Comparison of ENCODE assay signal across 23 cellular contexts in genomic region chr6:167146977-167147376, GRCh38. TPM values are rescaled to one million over a fixed set of nuclear protein-coding genes. Genes with fewer than 3 reads are reported as not detected.
A peak's percentile ranks its signal among the peaks of the same experiment; 100 is the strongest.
DNase-seq lines count a peak whose midpoint lies in the region; ATAC-seq, FAIRE-seq and TF ChIP-seq lines count a peak whose summit lies in the region.
"Had no signal": no experiment of that assay in that cellular context is flagged by ENCODE, and none has a peak within 500 bp of the region (broad histone marks: within the 10 kb centered on the region; RNA-seq: fewer than 3 reads in every experiment).

No MANE protein-coding gene starts in this region.

- DNase-seq in SJCRH30 (peak; percentile 48 to 54), retina (peak; percentile 52), D721Med (ENCODE audit: insufficient read length, low spot score) (no peak), NCI-H1092 treated with DMSO at 0.1 percent for 48 hours (lab: John Stamatoyannopoulos, UW) (no peak)
- DNase-seq: activated CD8-positive, alpha-beta T cell treated with anti-CD3 and anti-CD28 coated beads for 36 hours; activated naive CD8-positive, alpha-beta T cell treated with anti-CD3 and anti-CD28 coated beads for 36 hours; activated T-cell treated with anti-CD3 and anti-CD28 coated beads, Interleukin-2, amount 50 U/mL, for 72 hours; cortex of kidney; foreskin keratinocyte; IMR-90; MG63; NCI-H146; NK-92 treated with Interleukin-12 subunit alpha and Interleukin-12 subunit beta, amount 100 ng/mL, for 24 hours; stimulated activated CD4-positive, alpha-beta T cell treated with anti-CD3 and anti-CD28 coated beads, Interleukin-4, amount 100 ng/mL, for 24 hours had no signal

- TF ChIP-seq CTCF in D721Med (IDR thresholded peaks at IDR 0.05; ENCODE audit: insufficient read depth, missing control alignments): no peak

- H3K36me3 ChIP-seq in SJCRH30 (no peaks in the 10 kb centered on the region), iPS-20b (ENCODE audit: insufficient read depth, low read depth, low read length) (no peaks in the 10 kb centered on the region)
- H3K36me3 ChIP-seq: MG63 had no signal

- H3K4me3 ChIP-seq in GM08714 (ENCODE audit: low read length) (peak overlapping the region; percentile 31; the same call in 1 of the 2 replicates), SJCRH30 (peak overlapping the region; percentile 13; the same call in 1 of the 2 replicates), iPS-20b (ENCODE audit: low read length) (peak overlapping the region; percentile 48; the same call in 1 of the 2 replicates)
- H3K4me3 ChIP-seq: MG63 had no signal

- peak overlapping the region; percentile 49; the same call in 1 of the 2 replicates for H3K9ac ChIP-seq in iPS-20b (ENCODE audit: low read depth, low read length)
- H3K9ac ChIP-seq: parathyroid adenoma had no signal

- no peaks in the 10 kb centered on the region for H3K9me3 ChIP-seq in SJCRH30 (replicated peaks)
- H3K9me3 ChIP-seq in iPS-20b (ENCODE audit: insufficient read depth, low read depth, low read length): peaks cover 4% of the 10 kb centered on the region; the same call in 1 of the 2 replicates
- H3K9me3 ChIP-seq: MG63 had no signal

- H3K27me3 ChIP-seq in SJCRH30: no peaks in the 10 kb centered on the region; the same call in 1 of the 2 replicates
- H3K27me3 ChIP-seq in iPS-20b (ENCODE audit: insufficient read depth, low read length): peaks cover 23% of the 10 kb centered on the region
- H3K27me3 ChIP-seq: MG63 had no signal

- no peak for ATAC-seq in HG02973 (IDR thresholded peaks at IDR 0.05; ENCODE audit: unreplicated experiment)
- ATAC-seq: activated CD8-positive, alpha-beta T cell treated with anti-CD3 and anti-CD28 coated beads for 36 hours; activated T-cell treated with anti-CD3 and anti-CD28 coated beads, Interleukin-2, amount 50 U/mL, for 72 hours; foreskin keratinocyte had no signal

- no peak for FAIRE-seq in D721Med (lab: Jason Lieb, UNC)
- FAIRE-seq: G401.6 had no signal

- H3K4me1 ChIP-seq in SJCRH30: peaks cover 19% of the 10 kb centered on the region
- H3K4me1 ChIP-seq in iPS-20b (ENCODE audit: insufficient read depth, low read length): peaks cover 40% of the 10 kb centered on the region
- H3K4me1 ChIP-seq: foreskin keratinocyte, parathyroid adenoma had no signal

- H3K27ac ChIP-seq in SJCRH30 (no peak overlapping the region), iPS-20b (ENCODE audit: low read length) (no peak overlapping the region)
- H3K27ac ChIP-seq: foreskin keratinocyte, parathyroid adenoma had no signal

RNA-seq across cellular contexts. Expression of gene GPR31, which starts 10.8 kb away (rescaled TPM):
- not detected in 2 replicates for total RNA-seq in SJCRH30 (2014; rRNA removed; shearing (Covaris generic))
- total RNA-seq: activated CD8-positive, alpha-beta T cell treated with anti-CD3 and anti-CD28 coated beads for 36 hours; activated naive CD8-positive, alpha-beta T cell treated with anti-CD3 and anti-CD28 coated beads for 36 hours; activated T-cell treated with anti-CD3 and anti-CD28 coated beads, Interleukin-2, amount 50 U/mL, for 72 hours; foreskin keratinocyte; IMR-90; liver; RPMI7951; skeletal muscle tissue; subcutaneous adipose tissue had no signal

RNA-seq across cellular contexts. Expression of gene CCR6, which starts 24.1 kb away (rescaled TPM):
- total RNA-seq in SJCRH30 (2014; rRNA removed; shearing (Covaris generic)): not detected in 2 replicates
- total RNA-seq: foreskin keratinocyte, IMR-90, RPMI7951 had no signal

Comparison
In these comparisons a context has a peak if more than half of its experiments do, and no peak if none do; other contexts are left out.
1. DNase-seq: peak in SJCRH30 (2 of 2) and retina (single experiment); none in D721Med (single experiment) and NCI-H1092 treated with DMSO at 0.1 percent for 48 hours (single experiment).
2. Peak in every context shown above with its lines, with median percentiles within 50 percentile points of each other: H3K4me3 ChIP-seq.